9 cellular contexts compared by ENCODE assay signal in genomic region chr14:52315355-52315718, GRCh38. TPM values are rescaled to one million over a fixed set of nuclear protein-coding genes. Genes with fewer than 3 reads are reported as not detected.
DNase-seq lines count a peak whose midpoint lies in the region; ATAC-seq and TF ChIP-seq lines count a peak whose summit lies in the region.
"Had no signal": no experiment of that assay in that cellular context is flagged by ENCODE, and none has a peak within 500 bp of the region (broad histone marks: within the 10 kb centered on the region; RNA-seq: fewer than 3 reads in every experiment).

No MANE protein-coding gene starts in this region.

- H3K27me3 Mint-ChIP-seq in T-helper 17 cell, result peaks cover 7% of the 10 kb centered on the region

- ATAC-seq in T-helper 17 cell (peak; percentile 33), gastrocnemius medialis (no peak), HG03097 (IDR thresholded peaks at IDR 0.05; ENCODE audit: low FRiP score, unreplicated experiment) (no peak)
- ATAC-seq: HCT116 had no signal

- H3K36me3 Mint-ChIP-seq in T-helper 17 cell (ENCODE audit: low read depth), result peaks cover 27% of the 10 kb centered on the region

- TF ChIP-seq CTCF in GM20000 (IDR thresholded peaks at IDR 0.05; ENCODE audit: extremely low read depth, missing control alignments), result no peak
- TF ChIP-seq CTCF in foreskin fibroblast (IDR thresholded peaks at IDR 0.05; ENCODE audit: low read depth, low read length), result no peak
- TF ChIP-seq CTCF in gastrocnemius medialis (IDR thresholded peaks at IDR 0.05 in 4 of 5, conservative IDR thresholded peaks at IDR 0.05 in 1 of 5), result no peak

- H3K36me3 ChIP-seq in gastrocnemius medialis, result no peaks in the 10 kb centered on the region

- peaks cover 66% of the 10 kb centered on the region for H3K4me1 Mint-ChIP-seq in T-helper 17 cell

- peak; percentile 21 for DNase-seq in GM20000 (ENCODE audit: low spot score)
- no peak for DNase-seq in T-helper 17 cell
- DNase-seq in foreskin fibroblast, result no peak
- no peak for DNase-seq in gastrocnemius medialis
- no peak for DNase-seq in iPS-NIHi11 (ENCODE audit: low spot score)
- DNase-seq in SK-N-DZ (ENCODE audit: low spot score), result no peak
- no peak for DNase-seq in dermis blood vessel endothelial cell

- H3K4me3 Mint-ChIP-seq in T-helper 17 cell, result peak overlapping the region; percentile 100

- no peaks in the 10 kb centered on the region for H3K9me3 ChIP-seq in T-helper 17 cell (ENCODE audit: control insufficient read depth, low read length, poor library complexity, severe bottlenecking)
- no peaks in the 10 kb centered on the region for H3K9me3 ChIP-seq in gastrocnemius medialis

- peaks cover 9 to 21% (median 21%) of the 10 kb centered on the region in 3 donors for H3K27me3 ChIP-seq in gastrocnemius medialis

- in situ Hi-C loops in gastrocnemius medialis (cut with MboI; ENCODE audit: low sequenced_read_pairs in 4 of 4), result no loop called here

- TF ChIP-seq POLR2A in gastrocnemius medialis (IDR thresholded peaks at IDR 0.05), result no peak

- H3K4me3 ChIP-seq in foreskin fibroblast (ENCODE audit: low read depth in 1 of 2, low read length in 2 of 2) (peak overlapping the region; percentile 70 to 71), gastrocnemius medialis (peak overlapping the region; percentile 41 to 57 (median 54))

- intact Hi-C loops in gastrocnemius medialis (cut with DNase I; ENCODE audit: low total_unique reads), result no loop called here

- H3K4me1 ChIP-seq in gastrocnemius medialis, result peaks cover 6 to 15% of the 10 kb centered on the region in 2 donors

- peak overlapping the region; percentile 99 for H3K27ac Mint-ChIP-seq in T-helper 17 cell

- no peak overlapping the region for H3K27ac ChIP-seq in gastrocnemius medialis

RNA-seq across cellular contexts. Expression of gene PTGER2, which starts 1.2 kb away (rescaled TPM):
- 10 to 100 TPM; 40.5 to 52.1 TPM for total RNA-seq in T-helper 17 cell
- total RNA-seq in gastrocnemius medialis, result under 1 TPM in 2 of 4 donors, not detected in 2; 0.25 to 0.78 TPM
- polyA plus RNA-seq in SK-N-DZ (2014; cell fraction: cytosol; rRNA removed), result 4.4 and 5.1 TPM in 2 replicates
- polyA plus RNA-seq in SK-N-DZ (2014; cell fraction: nucleus; rRNA removed), result 2.1 and 2.8 TPM in 2 replicates
- 0.14 and 0.34 TPM in 2 replicates for total RNA-seq in dermis blood vessel endothelial cell

RNA-seq across cellular contexts. Expression of gene PTGDR, which starts 47.8 kb away (rescaled TPM):
- total RNA-seq in T-helper 17 cell (1 to 10 TPM; 2.5 to 3.7 TPM), gastrocnemius medialis (under 1 TPM in 2 of 4 donors, not detected in 2; 0.25 to 0.84 TPM), dermis blood vessel endothelial cell (not detected in 2 replicates)
- not detected in 2 replicates for polyA plus RNA-seq in SK-N-DZ (2014; cell fraction: cytosol; rRNA removed)
- not detected in 2 replicates for polyA plus RNA-seq in SK-N-DZ (2014; cell fraction: nucleus; rRNA removed)

Comparison
In these comparisons a context has a peak if more than half of its experiments do, and no peak if none do; other contexts are left out.
1. RNA of gene PTGER2, which starts 1.2 kb away (total RNA-seq): 40.5 to 52.1 TPM in T-helper 17 cell; 0.14 to 0.34 TPM in dermis blood vessel endothelial cell and 0.25 to 0.78 TPM in gastrocnemius medialis; every median in the first group is over 10 times any median in the second.